ENCODE assay signal across 30 cellular contexts in the genomic region with DNA sequence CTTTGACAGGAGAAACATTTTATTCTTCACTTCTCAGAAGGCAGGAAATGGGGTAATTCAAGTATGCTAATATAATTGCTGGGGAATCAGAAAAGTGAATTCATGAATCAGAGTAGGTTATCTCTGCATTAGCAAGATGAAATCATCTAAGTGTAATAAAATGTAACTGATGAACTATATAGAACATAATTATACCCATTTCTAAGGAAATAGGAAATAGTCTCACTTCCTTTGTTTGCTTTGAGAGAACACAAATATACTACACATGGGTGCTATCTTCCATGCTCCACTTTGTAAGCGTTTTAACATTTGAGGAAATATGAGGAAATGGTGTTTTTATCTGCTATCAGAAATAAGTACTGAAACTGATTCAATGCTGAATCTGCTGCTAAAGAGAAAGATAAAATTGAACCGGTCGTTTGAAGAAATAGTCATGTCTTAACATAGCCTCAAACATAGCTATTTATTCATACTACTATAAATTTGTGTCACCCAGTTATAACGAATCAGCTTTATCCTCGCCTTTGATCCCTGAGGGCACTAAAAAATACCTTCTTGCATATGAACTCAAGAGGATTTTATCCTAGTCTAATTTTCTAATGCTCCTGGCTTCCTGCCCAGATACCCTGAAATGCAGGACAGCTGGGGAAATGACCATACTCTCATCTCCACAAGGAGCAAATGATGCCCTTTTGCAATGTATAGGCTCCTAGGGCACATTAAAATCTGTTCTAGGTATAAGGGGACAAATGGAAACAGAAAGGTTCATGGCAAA.
DNase-seq lines count a peak whose midpoint lies in the region; ATAC-seq and TF ChIP-seq lines count a peak whose summit lies in the region.
"Had no signal": no experiment of that assay in that cellular context is flagged by ENCODE, and none has a peak within 500 bp of the region (broad histone marks: within the 10 kb centered on the region; RNA-seq: fewer than 3 reads in every experiment).

No MANE protein-coding gene starts in this region.

- BruUV-seq in MCF 10A (replicated peaks; lab: Mats Ljungman, UMichigan), result no TSS peak

- H3K4me1 Mint-ChIP-seq in neural crest cell, result no peaks in the 10 kb centered on the region
- no peaks in the 10 kb centered on the region for H3K4me1 Mint-ChIP-seq in MCF 10A (ENCODE audit: insufficient read depth, unreplicated experiment)
- H3K4me1 Mint-ChIP-seq: activated CD4-positive, alpha-beta T cell treated with anti-CD3 and anti-CD28 coated beads, Interleukin-2, amount 10 ng/mL, durations not matched to agents 7 days and 5 days; immature natural killer cell had no signal

- H3K9me3 Mint-ChIP-seq in neural crest cell (no peaks in the 10 kb centered on the region), MCF 10A (ENCODE audit: unreplicated experiment) (no peaks in the 10 kb centered on the region)
- H3K9me3 Mint-ChIP-seq: activated CD4-positive, alpha-beta T cell treated with anti-CD3 and anti-CD28 coated beads, Interleukin-2, amount 10 ng/mL, durations not matched to agents 7 days and 5 days had no signal

- DNase-seq in NCI-H510A (lab: John Stamatoyannopoulos, UW) (peak; percentile 2), NCI-H510A treated with DMSO at 0.1 percent for 48 hours (lab: John Stamatoyannopoulos, UW) (no peak), NCI-H446 (lab: John Stamatoyannopoulos, UW) (peak; percentile 3 to 7), SK-N-SH (peak; percentile 58), neural crest cell (ENCODE audit: low read depth, low spot score) (no peak), GM19238 (ENCODE audit: insufficient read length, low spot score) (no peak), MCF 10A (ENCODE audit: unreplicated experiment) (no peak)
- DNase-seq: ACHN; activated CD4-positive, alpha-beta T cell treated with anti-CD3 and anti-CD28 coated beads, Interleukin-2, amount 10 ng/mL, durations not matched to agents 7 days and 5 days; activated naive CD4-positive, alpha-beta T cell treated with Interleukin-2 at 50 U/mL for 16 hours; activated T-cell treated with anti-CD3 and anti-CD28 coated beads, Interleukin-2, amount 50 U/mL, for 72 hours; effector memory CD4-positive, alpha-beta T cell; foreskin melanocyte; immature natural killer cell; left ventricle myocardium inferior; midbrain; NCI-H1694 treated with DMSO at 0.1 percent for 48 hours; pancreas; RPMI8226; stimulated activated CD4-positive, alpha-beta T cell treated with anti-CD3 and anti-CD28 coated beads, Interleukin-12 subunit alpha, Interleukin-12 subunit beta, amount 100 ng/mL, for 4 hours; stimulated activated CD4-positive, alpha-beta T cell treated with anti-CD3 and anti-CD28 coated beads, Interleukin-4, amount 100 ng/mL, for 24 hours; stimulated activated naive CD4-positive, alpha-beta T cell; T-helper 9 cell; testis had no signal

- TF ChIP-seq EP300 in SK-N-SH (IDR thresholded peaks at IDR 0.05; ENCODE audit: borderline replicate concordance in 1 of 2, low read depth in 1 of 2, low read length in 1 of 2), result 0 out of 4 replicates have a peak, but pooled peaks of 1 of the 2 experiments have one; percentile 23

- peak overlapping the region; percentile 39; the same call in 1 of the 2 replicates for H2AFZ ChIP-seq in SK-N-SH (ENCODE audit: low read depth)

- intact Hi-C loops in MCF 10A (cut with micrococcal nuclease), result no loop called here

- TF ChIP-seq RAD21 in SK-N-SH (IDR thresholded peaks at IDR 0.05; ENCODE audit: low read length), result no peak

- peaks cover 8% of the 10 kb centered on the region for H3F3A ChIP-seq in SK-N-SH (replicated peaks; ENCODE audit: insufficient read depth)

- H3K9me3 ChIP-seq in SK-N-SH, result no peaks in the 10 kb centered on the region
- H3K9me3 ChIP-seq: BLaER1 treated with 17β-estradiol and CSF1 and Interleukin-3, amounts not matched to agents 10 nM and 100 nM; HAP-1; left ventricle myocardium inferior; pancreas; right atrium auricular region; testis; vagina had no signal

- no peaks in the 10 kb centered on the region for H3K36me3 ChIP-seq in SK-N-SH (replicated peaks in 1 of 2; ENCODE audit: control insufficient read depth in 1 of 2, insufficient read depth in 2 of 2, low read length in 1 of 2)
- H3K36me3 ChIP-seq: BLaER1 treated with 17β-estradiol and CSF1 and Interleukin-3, amounts not matched to agents 10 nM and 100 nM; HAP-1; left ventricle myocardium inferior; pancreas; right atrium auricular region; vagina had no signal

- H3K27me3 Mint-ChIP-seq in neural crest cell (ENCODE audit: low read depth), result no peaks in the 10 kb centered on the region
- no peaks in the 10 kb centered on the region for H3K27me3 Mint-ChIP-seq in MCF 10A (ENCODE audit: insufficient read depth, unreplicated experiment)
- H3K27me3 Mint-ChIP-seq: activated CD4-positive, alpha-beta T cell treated with anti-CD3 and anti-CD28 coated beads, Interleukin-2, amount 10 ng/mL, durations not matched to agents 7 days and 5 days; natural killer cell treated with Interleukin-12 subunit alpha and Interleukin-12 subunit beta and Interleukin-15 and Interleukin-18, amount 100 ng/mL, for 72 hours had no signal

- peaks cover 9 to 17% of the 10 kb centered on the region in 2 experiments; a peak in 3 of 4 replicates for H3K4me1 ChIP-seq in SK-N-SH (ENCODE audit: control insufficient read depth in 1 of 2, insufficient read depth in 2 of 2, low read depth in 1 of 2, low read length in 1 of 2)
- H3K4me1 ChIP-seq: left ventricle myocardium inferior, pancreas, right atrium auricular region, vagina had no signal

- no peak for ATAC-seq in HG02678 (IDR thresholded peaks at IDR 0.05; ENCODE audit: unreplicated experiment)
- ATAC-seq: activated T-cell treated with anti-CD3 and anti-CD28 coated beads, Interleukin-2, amount 50 U/mL, for 72 hours; natural killer cell treated with Interleukin-12 subunit alpha and Interleukin-12 subunit beta and Interleukin-15 and Interleukin-18, amount 100 ng/mL, for 72 hours; pancreas had no signal

- H3K27ac Mint-ChIP-seq in neural crest cell (ENCODE audit: unreplicated experiment) (peak overlapping the region; percentile 12), MCF 10A (ENCODE audit: low read depth, unreplicated experiment) (no peak overlapping the region)
- H3K27ac Mint-ChIP-seq: activated CD4-positive, alpha-beta T cell treated with anti-CD3 and anti-CD28 coated beads, Interleukin-2, amount 10 ng/mL, durations not matched to agents 7 days and 5 days; activated T-cell treated with anti-CD3 and anti-CD28 coated beads, Interleukin-2, amount 50 U/mL, for 72 hours; immature natural killer cell; natural killer cell treated with Interleukin-12 subunit alpha and Interleukin-12 subunit beta and Interleukin-15 and Interleukin-18, amount 100 ng/mL, for 72 hours had no signal

- no peaks in the 10 kb centered on the region for H4K20me1 ChIP-seq in SK-N-SH (ENCODE audit: insufficient read depth)
- H4K20me1 ChIP-seq: BLaER1 treated with 17β-estradiol and CSF1 and Interleukin-3, amounts not matched to agents 10 nM and 100 nM had no signal

- no peak overlapping the region for H3K4me3 Mint-ChIP-seq in neural crest cell
- no peak overlapping the region for H3K4me3 Mint-ChIP-seq in MCF 10A (ENCODE audit: unreplicated experiment)
- H3K4me3 Mint-ChIP-seq: activated CD4-positive, alpha-beta T cell treated with anti-CD3 and anti-CD28 coated beads, Interleukin-2, amount 10 ng/mL, durations not matched to agents 7 days and 5 days; activated T-cell treated with anti-CD3 and anti-CD28 coated beads, Interleukin-2, amount 50 U/mL, for 72 hours; immature natural killer cell; natural killer cell treated with Interleukin-12 subunit alpha and Interleukin-12 subunit beta and Interleukin-15 and Interleukin-18, amount 100 ng/mL, for 72 hours had no signal

- 30% methylated on average over 5 of the region's 5 CpGs for WGBS in SK-N-SH (ENCODE audit: low lambda C conversion rate)

- no peaks in the 10 kb centered on the region for H3K36me3 Mint-ChIP-seq in neural crest cell (ENCODE audit: low read depth)
- H3K36me3 Mint-ChIP-seq in MCF 10A (ENCODE audit: insufficient read depth, unreplicated experiment), result no peaks in the 10 kb centered on the region
- H3K36me3 Mint-ChIP-seq: immature natural killer cell; natural killer cell treated with Interleukin-12 subunit alpha and Interleukin-12 subunit beta and Interleukin-15 and Interleukin-18, amount 100 ng/mL, for 72 hours had no signal

- peak overlapping the region; percentile 14 to 69; a peak in 2 of 4 replicates for H3K27ac ChIP-seq in SK-N-SH (ENCODE audit: low read depth in 2 of 2, low read length in 1 of 2)
- H3K27ac ChIP-seq: BLaER1 treated with 17β-estradiol and CSF1 and Interleukin-3, amounts not matched to agents 10 nM and 100 nM; left ventricle myocardium inferior; pancreas; right atrium auricular region; testis; vagina had no signal

- no peaks in the 10 kb centered on the region for H3K9me2 ChIP-seq in SK-N-SH

- no peak for TF ChIP-seq CTCF in SK-N-SH (IDR thresholded peaks at IDR 0.05)
- TF ChIP-seq CTCF in neural crest cell (conservative IDR thresholded peaks at IDR 0.05), result no peak
- no peak for TF ChIP-seq CTCF in MCF 10A (IDR thresholded peaks at IDR 0.05; ENCODE audit: unreplicated experiment)

- CTCF ChIA-PET in SK-N-SH (lab: Yijun Ruan, JAX) (interaction anchor here (0.8 kb wide), 1 partner anchor 12 kb away, joined by 3 read pairs; no protein-coding TSS in a partner anchor), MCF 10A (lab: Yijun Ruan, JAX) (no interaction called here)

- no peaks in the 10 kb centered on the region for H3K27me3 ChIP-seq in SK-N-SH (ENCODE audit: insufficient read depth)
- H3K27me3 ChIP-seq: BLaER1 treated with 17β-estradiol and CSF1 and Interleukin-3, amounts not matched to agents 10 nM and 100 nM; pancreas; right atrium auricular region; testis; vagina had no signal

- H3K9ac ChIP-seq in SK-N-SH, result no peak overlapping the region
- H3K9ac ChIP-seq: BLaER1 treated with 17β-estradiol and CSF1 and Interleukin-3, amounts not matched to agents 10 nM and 100 nM had no signal

- H3K4me3 ChIP-seq in SK-N-SH (ENCODE audit: low read depth in 2 of 2, low read length in 1 of 2), result no peak overlapping the region
- H3K4me3 ChIP-seq: BLaER1 treated with 17β-estradiol and CSF1 and Interleukin-3, amounts not matched to agents 10 nM and 100 nM; HAP-1; left ventricle myocardium inferior; pancreas; right atrium auricular region; testis; vagina had no signal

- no peaks in the 10 kb centered on the region for H3K79me2 ChIP-seq in SK-N-SH (ENCODE audit: insufficient read depth)

- 0 out of 2 replicates have a peak overlapping the region, but pooled peaks have one; percentile 19 for H3K4me2 ChIP-seq in SK-N-SH

- POLR2A ChIA-PET in SK-N-SH (lab: Yijun Ruan, JAX) (no interaction called here), MCF 10A (lab: Yijun Ruan, JAX) (interaction anchor here (0.6 kb wide), 1 partner anchor 31 kb away, joined by 3 read pairs; no protein-coding TSS in a partner anchor)

TF ChIP-seq in SK-N-SH, 30 proteins besides CTCF, POLR2A, EP300 and RAD21 (continues in another document):
- TF ChIP-seq, protein P1, sequence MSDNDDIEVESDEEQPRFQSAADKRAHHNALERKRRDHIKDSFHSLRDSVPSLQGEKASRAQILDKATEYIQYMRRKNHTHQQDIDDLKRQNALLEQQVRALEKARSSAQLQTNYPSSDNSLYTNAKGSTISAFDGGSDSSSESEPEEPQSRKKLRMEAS (IDR thresholded peaks at IDR 0.05; ENCODE audit: low read depth), result no peak
- TF ChIP-seq FOXJ3 (CRISPR knock-in tag; IDR thresholded peaks at IDR 0.05), result no peak
- TF ChIP-seq TEAD4 (IDR thresholded peaks at IDR 0.05; ENCODE audit: borderline replicate concordance, insufficient read depth), result 0 out of 2 replicates have a peak, but pooled peaks have one; percentile 19

Comparison
In these comparisons a context has a peak if more than half of its experiments do, and no peak if none do; other contexts are left out.
1. DNase-seq: peak in NCI-H510A (single experiment), NCI-H446 (2 of 2) and SK-N-SH (single experiment); none in NCI-H510A treated with DMSO at 0.1 percent for 48 hours (single experiment), neural crest cell (single experiment), GM19238 (single experiment) and MCF 10A (single experiment).